Comparison of ENCODE assay signal across 8 cellular contexts in the genomic region with DNA sequence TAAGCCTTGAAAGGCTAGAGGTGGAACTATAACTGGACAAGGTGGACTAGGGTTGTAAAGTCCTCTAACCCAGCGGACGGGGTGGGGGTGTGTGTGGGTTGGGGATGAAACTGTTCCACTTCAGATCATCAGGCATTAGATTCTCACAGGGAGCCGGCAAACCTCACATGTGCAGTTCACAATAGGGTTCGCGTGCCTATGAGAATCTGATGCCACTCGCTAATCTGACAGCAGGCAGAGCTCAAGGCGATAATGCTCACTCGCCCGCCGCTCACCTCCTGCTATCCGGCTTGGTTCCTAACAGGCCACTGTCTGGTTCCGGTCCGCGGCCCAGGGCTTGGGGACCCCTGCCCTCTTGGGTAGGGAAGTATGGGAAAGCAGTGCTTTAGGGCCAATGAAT. TPM values are rescaled to one million over a fixed set of nuclear protein-coding genes. Genes with fewer than 3 reads are reported as not detected.
DNase-seq lines count a peak whose midpoint lies in the region; ATAC-seq and TF ChIP-seq lines count a peak whose summit lies in the region.

No MANE protein-coding gene starts in this region.

- H3K36me3 Mint-ChIP-seq in activated B cell treated with CpG ODN at 0.5 μM for 24 hours (ENCODE audit: low read depth), result peaks cover 55% of the 10 kb centered on the region

- H3K9ac ChIP-seq in parathyroid adenoma, result no peak overlapping the region

- H3K9me3 Mint-ChIP-seq in activated B cell treated with CpG ODN at 0.5 μM for 24 hours, result no peaks in the 10 kb centered on the region

- H3K4me3 ChIP-seq in AG09309 (ENCODE audit: control insufficient read depth, low read depth, low read length), result peak overlapping the region; percentile 95
- peak overlapping the region; percentile 97 for H3K4me3 ChIP-seq in HFF-Myc (replicated peaks; ENCODE audit: low read depth, low read length)
- peak overlapping the region; percentile 88 to 98 for H3K4me3 ChIP-seq in esophagus (ENCODE audit: low read depth in 1 of 2, low read length in 2 of 2)
- H3K4me3 ChIP-seq in parathyroid adenoma (ENCODE audit: low read depth, low read length), result peak overlapping the region; percentile 82

- intact Hi-C loops in activated B cell treated with CpG ODN at 0.5 μM for 24 hours (cut with micrococcal nuclease), result loop anchor here (1.0 to 10.0 kb wide), 6 partner anchors 42 to 725 kb away; partner anchors contain the start of genes CHUK, COX15, CUTC and HIF1AN

- H3K9me3 ChIP-seq in esophagus (ENCODE audit: control insufficient read depth in 2 of 2, insufficient read depth in 1 of 2, low read depth in 1 of 2, low read length in 1 of 2) (no peaks in the 10 kb centered on the region), parathyroid adenoma (ENCODE audit: control insufficient read depth, low read length) (no peaks in the 10 kb centered on the region)

- POLR2A ChIA-PET in activated B cell treated with CpG ODN at 0.5 μM for 24 hours (lab: Charles Lee), result interaction anchor here (0.7 kb wide), 1 partner anchor 16 kb away, joined by 3 read pairs; no protein-coding TSS in a partner anchor

- H3K4me3 Mint-ChIP-seq in activated B cell treated with CpG ODN at 0.5 μM for 24 hours, result peak overlapping the region; percentile 98

- H3K79me2 ChIP-seq in parathyroid adenoma, result peaks cover 10% of the 10 kb centered on the region

- peak overlapping the region; percentile 93 for H2AFZ ChIP-seq in parathyroid adenoma

- peaks cover 37% of the 10 kb centered on the region for H3K4me1 Mint-ChIP-seq in activated B cell treated with CpG ODN at 0.5 μM for 24 hours

- H3K27me3 ChIP-seq in esophagus (ENCODE audit: control insufficient read depth in 1 of 2, insufficient read depth in 2 of 2, low read length in 2 of 2) (no peaks in the 10 kb centered on the region), parathyroid adenoma (ENCODE audit: control insufficient read depth, insufficient read depth, low read length) (no peaks in the 10 kb centered on the region)

- H3K4me1 ChIP-seq in esophagus (ENCODE audit: control insufficient read depth in 2 of 2, insufficient read depth in 2 of 2, low read length in 1 of 2), result peaks cover 2 to 3% of the 10 kb centered on the region in 2 donors
- peaks cover 11% of the 10 kb centered on the region for H3K4me1 ChIP-seq in parathyroid adenoma

- TF ChIP-seq CTCF in AG09309 (IDR thresholded peaks at IDR 0.05; ENCODE audit: control insufficient read depth, insufficient read depth, low read depth, low read length, missing control alignments) (no peak), HFF-Myc (IDR thresholded peaks at IDR 0.05; ENCODE audit: low read depth, low read length, missing control alignments) (no peak), activated B cell treated with CpG ODN at 0.5 μM for 24 hours (IDR thresholded peaks at IDR 0.05) (no peak), parathyroid adenoma (IDR thresholded peaks at IDR 0.05) (no peak)

- DNase-seq in AG09309 (ENCODE audit: low read depth) (no peak), HFF-Myc (ENCODE audit: extremely low read depth, low read depth) (no peak), activated B cell treated with CpG ODN at 0.5 μM for 24 hours (peak; percentile 16), T-helper 9 cell (no peak), iPS-NIHi7 (ENCODE audit: extremely low spot score) (no peak)

- ATAC-seq in activated B cell treated with CpG ODN at 0.5 μM for 24 hours (ENCODE audit: low read depth) (no peak), GM18517 (IDR thresholded peaks at IDR 0.05; ENCODE audit: unreplicated experiment) (no peak)

- peak overlapping the region; percentile 85 for H3K4me2 ChIP-seq in parathyroid adenoma (ENCODE audit: low read length)

- H3K27ac Mint-ChIP-seq in activated B cell treated with CpG ODN at 0.5 μM for 24 hours, result peak overlapping the region; percentile 92

- no peaks in the 10 kb centered on the region for H3K27me3 Mint-ChIP-seq in activated B cell treated with CpG ODN at 0.5 μM for 24 hours

- CTCF ChIA-PET in activated B cell treated with CpG ODN at 0.5 μM for 24 hours (lab: Charles Lee), result no interaction called here

- 54 to 62% methylated on average over 14 of the region's 14 CpGs for WGBS in esophagus, 2 donors

- H3K27ac ChIP-seq in esophagus (ENCODE audit: low read depth in 2 of 2, low read length in 1 of 2) (peak overlapping the region in 1 of 2 donors; percentile 45), parathyroid adenoma (peak overlapping the region; percentile 74)

- H3K36me3 ChIP-seq in esophagus (ENCODE audit: control insufficient read depth in 2 of 2, insufficient read depth in 2 of 2, low read length in 1 of 2) (peaks cover 2 to 5% of the 10 kb centered on the region in 2 donors), parathyroid adenoma (ENCODE audit: control insufficient read depth, insufficient read depth, low read length) (no peaks in the 10 kb centered on the region)

RNA-seq across cellular contexts. Expression of gene ERLIN1, which starts 1.0 kb away (rescaled TPM):
- total RNA-seq in activated B cell treated with CpG ODN at 0.5 μM for 24 hours, result 5.6 and 7.6 TPM in 2 replicates
- 10 to 100 TPM in 1 of 2 donors, 1 to 10 TPM in 1; 6.6 to 18.7 TPM for polyA plus RNA-seq in esophagus

RNA-seq across cellular contexts. Expression of gene CHUK, which starts 42.6 kb away (rescaled TPM):
- 17.7 and 21.6 TPM in 2 replicates for total RNA-seq in activated B cell treated with CpG ODN at 0.5 μM for 24 hours
- polyA plus RNA-seq in esophagus, result 1 to 10 TPM; 3.8 to 6.7 TPM
